Comparison of ENCODE assay signal across 1 cellular context in the genomic region with DNA sequence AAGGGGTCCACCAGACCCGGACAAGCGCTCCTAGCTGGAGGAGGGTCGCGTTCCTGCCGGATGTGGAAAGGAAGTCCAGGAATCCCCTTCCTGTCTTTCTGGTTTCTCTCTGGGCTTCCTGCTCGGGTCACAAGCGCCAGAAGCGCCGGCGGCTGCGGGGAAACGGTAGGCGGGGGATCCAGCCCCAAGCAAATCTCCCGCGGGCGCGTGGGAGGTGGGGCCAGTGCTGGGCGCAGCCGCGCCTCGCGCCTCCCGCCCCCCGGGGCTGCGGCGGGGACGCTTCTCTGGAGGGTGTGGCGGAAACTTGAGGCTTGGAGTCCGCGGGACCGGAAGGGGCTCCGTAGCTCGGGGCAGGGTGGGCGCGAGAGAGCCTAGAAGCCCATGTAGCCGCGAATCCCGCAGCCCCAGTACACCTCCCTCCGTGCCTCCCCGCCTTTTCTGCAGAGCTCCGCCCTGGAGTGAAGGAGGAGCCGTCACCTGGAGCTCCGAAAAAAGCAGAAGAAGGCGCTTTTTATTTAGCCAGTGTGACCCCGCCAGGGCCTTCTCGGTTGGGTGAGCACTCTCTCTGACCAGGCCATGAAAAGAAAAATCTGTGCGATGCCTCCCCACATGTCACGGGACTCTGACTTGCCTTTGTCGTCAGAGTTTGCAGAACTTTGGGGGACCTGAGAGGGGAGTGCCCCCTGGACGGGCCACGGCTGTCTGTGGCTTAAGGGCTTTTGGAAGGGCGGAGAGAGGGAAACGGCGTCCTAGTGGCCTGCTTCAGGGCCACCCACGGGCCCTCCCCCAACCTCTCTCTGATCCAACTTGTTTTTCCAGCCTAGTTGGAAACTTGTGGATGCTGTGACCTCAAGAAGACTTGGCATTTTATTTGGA.
TF ChIP-seq lines count a peak whose summit lies in the region.

No MANE protein-coding gene starts in this region.

TF ChIP-seq in GM12878, 131 proteins besides CTCF, POLR2A, EP300 and RAD21 (continued from another document and continues in another):
- TF ChIP-seq ZBED1 (IDR thresholded peaks at IDR 0.05; ENCODE audit: borderline replicate concordance) = peak; percentile 83
- no peak for TF ChIP-seq ZZZ3 (IDR thresholded peaks at IDR 0.05; ENCODE audit: control insufficient read depth, insufficient read length, low read depth)
- peak; percentile 29 to 35 for TF ChIP-seq IKZF2 (IDR thresholded peaks at IDR 0.05)
- TF ChIP-seq MYB (IDR thresholded peaks at IDR 0.05; ENCODE audit: borderline replicate concordance, low read depth, low read length) = no peak
- TF ChIP-seq KAT2A (conservative IDR thresholded peaks at IDR 0.05; ENCODE audit: control insufficient read depth, low read depth, low read length) = no peak
- TF ChIP-seq SIX5 (IDR thresholded peaks at IDR 0.05; ENCODE audit: low read depth, low read length, severe bottlenecking) = no peak
- TF ChIP-seq, protein P1, sequence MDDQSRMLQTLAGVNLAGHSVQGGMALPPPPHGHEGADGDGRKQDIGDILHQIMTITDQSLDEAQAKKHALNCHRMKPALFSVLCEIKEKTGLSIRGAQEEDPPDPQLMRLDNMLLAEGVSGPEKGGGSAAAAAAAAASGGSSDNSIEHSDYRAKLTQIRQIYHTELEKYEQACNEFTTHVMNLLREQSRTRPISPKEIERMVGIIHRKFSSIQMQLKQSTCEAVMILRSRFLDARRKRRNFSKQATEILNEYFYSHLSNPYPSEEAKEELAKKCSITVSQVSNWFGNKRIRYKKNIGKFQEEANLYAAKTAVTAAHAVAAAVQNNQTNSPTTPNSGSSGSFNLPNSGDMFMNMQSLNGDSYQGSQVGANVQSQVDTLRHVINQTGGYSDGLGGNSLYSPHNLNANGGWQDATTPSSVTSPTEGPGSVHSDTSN (IDR thresholded peaks at IDR 0.05; ENCODE audit: insufficient replicate concordance, low read depth, low read length) = no peak
- TF ChIP-seq WRNIP1 (IDR thresholded peaks at IDR 0.05; ENCODE audit: borderline replicate concordance, low read depth, low read length) = no peak
- TF ChIP-seq TBL1XR1 (IDR thresholded peaks at IDR 0.05; ENCODE audit: low read depth, low read length) = peak; percentile 85
- no peak for TF ChIP-seq RFX5 (IDR thresholded peaks at IDR 0.05; ENCODE audit: low read depth, low read length)
- peak; percentile 49; the same call in 1 of the 2 replicates for TF ChIP-seq LARP7 (IDR thresholded peaks at IDR 0.05)
- TF ChIP-seq MTA2 (IDR thresholded peaks at IDR 0.05; ENCODE audit: low read depth) = peak; percentile 26; the same call in 1 of the 2 replicates
- no peak for TF ChIP-seq MYC (IDR thresholded peaks at IDR 0.05; ENCODE audit: insufficient read depth, insufficient read length, insufficient replicate concordance, low read length, severe bottlenecking)
- TF ChIP-seq, protein P2, sequence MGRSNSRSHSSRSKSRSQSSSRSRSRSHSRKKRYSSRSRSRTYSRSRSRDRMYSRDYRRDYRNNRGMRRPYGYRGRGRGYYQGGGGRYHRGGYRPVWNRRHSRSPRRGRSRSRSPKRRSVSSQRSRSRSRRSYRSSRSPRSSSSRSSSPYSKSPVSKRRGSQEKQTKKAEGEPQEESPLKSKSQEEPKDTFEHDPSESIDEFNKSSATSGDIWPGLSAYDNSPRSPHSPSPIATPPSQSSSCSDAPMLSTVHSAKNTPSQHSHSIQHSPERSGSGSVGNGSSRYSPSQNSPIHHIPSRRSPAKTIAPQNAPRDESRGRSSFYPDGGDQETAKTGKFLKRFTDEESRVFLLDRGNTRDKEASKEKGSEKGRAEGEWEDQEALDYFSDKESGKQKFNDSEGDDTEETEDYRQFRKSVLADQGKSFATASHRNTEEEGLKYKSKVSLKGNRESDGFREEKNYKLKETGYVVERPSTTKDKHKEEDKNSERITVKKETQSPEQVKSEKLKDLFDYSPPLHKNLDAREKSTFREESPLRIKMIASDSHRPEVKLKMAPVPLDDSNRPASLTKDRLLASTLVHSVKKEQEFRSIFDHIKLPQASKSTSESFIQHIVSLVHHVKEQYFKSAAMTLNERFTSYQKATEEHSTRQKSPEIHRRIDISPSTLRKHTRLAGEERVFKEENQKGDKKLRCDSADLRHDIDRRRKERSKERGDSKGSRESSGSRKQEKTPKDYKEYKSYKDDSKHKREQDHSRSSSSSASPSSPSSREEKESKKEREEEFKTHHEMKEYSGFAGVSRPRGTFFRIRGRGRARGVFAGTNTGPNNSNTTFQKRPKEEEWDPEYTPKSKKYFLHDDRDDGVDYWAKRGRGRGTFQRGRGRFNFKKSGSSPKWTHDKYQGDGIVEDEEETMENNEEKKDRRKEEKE (IDR thresholded peaks at IDR 0.05) = no peak
- TF ChIP-seq, protein P3, sequence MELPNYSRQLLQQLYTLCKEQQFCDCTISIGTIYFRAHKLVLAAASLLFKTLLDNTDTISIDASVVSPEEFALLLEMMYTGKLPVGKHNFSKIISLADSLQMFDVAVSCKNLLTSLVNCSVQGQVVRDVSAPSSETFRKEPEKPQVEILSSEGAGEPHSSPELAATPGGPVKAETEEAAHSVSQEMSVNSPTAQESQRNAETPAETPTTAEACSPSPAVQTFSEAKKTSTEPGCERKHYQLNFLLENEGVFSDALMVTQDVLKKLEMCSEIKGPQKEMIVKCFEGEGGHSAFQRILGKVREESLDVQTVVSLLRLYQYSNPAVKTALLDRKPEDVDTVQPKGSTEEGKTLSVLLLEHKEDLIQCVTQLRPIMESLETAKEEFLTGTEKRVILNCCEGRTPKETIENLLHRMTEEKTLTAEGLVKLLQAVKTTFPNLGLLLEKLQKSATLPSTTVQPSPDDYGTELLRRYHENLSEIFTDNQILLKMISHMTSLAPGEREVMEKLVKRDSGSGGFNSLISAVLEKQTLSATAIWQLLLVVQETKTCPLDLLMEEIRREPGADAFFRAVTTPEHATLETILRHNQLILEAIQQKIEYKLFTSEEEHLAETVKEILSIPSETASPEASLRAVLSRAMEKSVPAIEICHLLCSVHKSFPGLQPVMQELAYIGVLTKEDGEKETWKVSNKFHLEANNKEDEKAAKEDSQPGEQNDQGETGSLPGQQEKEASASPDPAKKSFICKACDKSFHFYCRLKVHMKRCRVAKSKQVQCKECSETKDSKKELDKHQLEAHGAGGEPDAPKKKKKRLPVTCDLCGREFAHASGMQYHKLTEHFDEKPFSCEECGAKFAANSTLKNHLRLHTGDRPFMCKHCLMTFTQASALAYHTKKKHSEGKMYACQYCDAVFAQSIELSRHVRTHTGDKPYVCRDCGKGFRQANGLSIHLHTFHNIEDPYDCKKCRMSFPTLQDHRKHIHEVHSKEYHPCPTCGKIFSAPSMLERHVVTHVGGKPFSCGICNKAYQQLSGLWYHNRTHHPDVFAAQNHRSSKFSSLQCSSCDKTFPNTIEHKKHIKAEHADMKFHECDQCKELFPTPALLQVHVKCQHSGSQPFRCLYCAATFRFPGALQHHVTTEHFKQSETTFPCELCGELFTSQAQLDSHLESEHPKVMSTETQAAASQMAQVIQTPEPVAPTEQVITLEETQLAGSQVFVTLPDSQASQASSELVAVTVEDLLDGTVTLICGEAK (IDR thresholded peaks at IDR 0.05; ENCODE audit: borderline replicate concordance) = no peak
- peak; percentile 65; the same call in 1 of the 2 replicates for TF ChIP-seq TAF1 (IDR thresholded peaks at IDR 0.05; ENCODE audit: borderline replicate concordance, low read depth, low read length)
- peak; percentile 13; the same call in 1 of the 2 replicates for TF ChIP-seq BACH1 (IDR thresholded peaks at IDR 0.05; ENCODE audit: borderline replicate concordance)
- TF ChIP-seq CEBPB (IDR thresholded peaks at IDR 0.05; ENCODE audit: borderline replicate concordance in 1 of 2, low read depth in 2 of 2, low read length in 2 of 2) = no peak
- TF ChIP-seq, protein P4, sequence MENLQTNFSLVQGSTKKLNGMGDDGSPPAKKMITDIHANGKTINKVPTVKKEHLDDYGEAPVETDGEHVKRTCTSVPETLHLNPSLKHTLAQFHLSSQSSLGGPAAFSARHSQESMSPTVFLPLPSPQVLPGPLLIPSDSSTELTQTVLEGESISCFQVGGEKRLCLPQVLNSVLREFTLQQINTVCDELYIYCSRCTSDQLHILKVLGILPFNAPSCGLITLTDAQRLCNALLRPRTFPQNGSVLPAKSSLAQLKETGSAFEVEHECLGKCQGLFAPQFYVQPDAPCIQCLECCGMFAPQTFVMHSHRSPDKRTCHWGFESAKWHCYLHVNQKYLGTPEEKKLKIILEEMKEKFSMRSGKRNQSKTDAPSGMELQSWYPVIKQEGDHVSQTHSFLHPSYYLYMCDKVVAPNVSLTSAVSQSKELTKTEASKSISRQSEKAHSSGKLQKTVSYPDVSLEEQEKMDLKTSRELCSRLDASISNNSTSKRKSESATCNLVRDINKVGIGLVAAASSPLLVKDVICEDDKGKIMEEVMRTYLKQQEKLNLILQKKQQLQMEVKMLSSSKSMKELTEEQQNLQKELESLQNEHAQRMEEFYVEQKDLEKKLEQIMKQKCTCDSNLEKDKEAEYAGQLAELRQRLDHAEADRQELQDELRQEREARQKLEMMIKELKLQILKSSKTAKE (IDR thresholded peaks at IDR 0.05; ENCODE audit: low read depth, poor library complexity, severe bottlenecking) = peak; percentile 77
- TF ChIP-seq, protein P5, sequence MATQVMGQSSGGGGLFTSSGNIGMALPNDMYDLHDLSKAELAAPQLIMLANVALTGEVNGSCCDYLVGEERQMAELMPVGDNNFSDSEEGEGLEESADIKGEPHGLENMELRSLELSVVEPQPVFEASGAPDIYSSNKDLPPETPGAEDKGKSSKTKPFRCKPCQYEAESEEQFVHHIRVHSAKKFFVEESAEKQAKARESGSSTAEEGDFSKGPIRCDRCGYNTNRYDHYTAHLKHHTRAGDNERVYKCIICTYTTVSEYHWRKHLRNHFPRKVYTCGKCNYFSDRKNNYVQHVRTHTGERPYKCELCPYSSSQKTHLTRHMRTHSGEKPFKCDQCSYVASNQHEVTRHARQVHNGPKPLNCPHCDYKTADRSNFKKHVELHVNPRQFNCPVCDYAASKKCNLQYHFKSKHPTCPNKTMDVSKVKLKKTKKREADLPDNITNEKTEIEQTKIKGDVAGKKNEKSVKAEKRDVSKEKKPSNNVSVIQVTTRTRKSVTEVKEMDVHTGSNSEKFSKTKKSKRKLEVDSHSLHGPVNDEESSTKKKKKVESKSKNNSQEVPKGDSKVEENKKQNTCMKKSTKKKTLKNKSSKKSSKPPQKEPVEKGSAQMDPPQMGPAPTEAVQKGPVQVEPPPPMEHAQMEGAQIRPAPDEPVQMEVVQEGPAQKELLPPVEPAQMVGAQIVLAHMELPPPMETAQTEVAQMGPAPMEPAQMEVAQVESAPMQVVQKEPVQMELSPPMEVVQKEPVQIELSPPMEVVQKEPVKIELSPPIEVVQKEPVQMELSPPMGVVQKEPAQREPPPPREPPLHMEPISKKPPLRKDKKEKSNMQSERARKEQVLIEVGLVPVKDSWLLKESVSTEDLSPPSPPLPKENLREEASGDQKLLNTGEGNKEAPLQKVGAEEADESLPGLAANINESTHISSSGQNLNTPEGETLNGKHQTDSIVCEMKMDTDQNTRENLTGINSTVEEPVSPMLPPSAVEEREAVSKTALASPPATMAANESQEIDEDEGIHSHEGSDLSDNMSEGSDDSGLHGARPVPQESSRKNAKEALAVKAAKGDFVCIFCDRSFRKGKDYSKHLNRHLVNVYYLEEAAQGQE (IDR thresholded peaks at IDR 0.05; ENCODE audit: low read depth, low read length) = no peak
- TF ChIP-seq, protein P6, sequence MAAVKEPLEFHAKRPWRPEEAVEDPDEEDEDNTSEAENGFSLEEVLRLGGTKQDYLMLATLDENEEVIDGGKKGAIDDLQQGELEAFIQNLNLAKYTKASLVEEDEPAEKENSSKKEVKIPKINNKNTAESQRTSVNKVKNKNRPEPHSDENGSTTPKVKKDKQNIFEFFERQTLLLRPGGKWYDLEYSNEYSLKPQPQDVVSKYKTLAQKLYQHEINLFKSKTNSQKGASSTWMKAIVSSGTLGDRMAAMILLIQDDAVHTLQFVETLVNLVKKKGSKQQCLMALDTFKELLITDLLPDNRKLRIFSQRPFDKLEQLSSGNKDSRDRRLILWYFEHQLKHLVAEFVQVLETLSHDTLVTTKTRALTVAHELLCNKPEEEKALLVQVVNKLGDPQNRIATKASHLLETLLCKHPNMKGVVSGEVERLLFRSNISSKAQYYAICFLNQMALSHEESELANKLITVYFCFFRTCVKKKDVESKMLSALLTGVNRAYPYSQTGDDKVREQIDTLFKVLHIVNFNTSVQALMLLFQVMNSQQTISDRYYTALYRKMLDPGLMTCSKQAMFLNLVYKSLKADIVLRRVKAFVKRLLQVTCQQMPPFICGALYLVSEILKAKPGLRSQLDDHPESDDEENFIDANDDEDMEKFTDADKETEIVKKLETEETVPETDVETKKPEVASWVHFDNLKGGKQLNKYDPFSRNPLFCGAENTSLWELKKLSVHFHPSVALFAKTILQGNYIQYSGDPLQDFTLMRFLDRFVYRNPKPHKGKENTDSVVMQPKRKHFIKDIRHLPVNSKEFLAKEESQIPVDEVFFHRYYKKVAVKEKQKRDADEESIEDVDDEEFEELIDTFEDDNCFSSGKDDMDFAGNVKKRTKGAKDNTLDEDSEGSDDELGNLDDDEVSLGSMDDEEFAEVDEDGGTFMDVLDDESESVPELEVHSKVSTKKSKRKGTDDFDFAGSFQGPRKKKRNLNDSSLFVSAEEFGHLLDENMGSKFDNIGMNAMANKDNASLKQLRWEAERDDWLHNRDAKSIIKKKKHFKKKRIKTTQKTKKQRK (IDR thresholded peaks at IDR 0.05; ENCODE audit: low read depth, low read length) = no peak
- no peak for TF ChIP-seq JUND (IDR thresholded peaks at IDR 0.05; ENCODE audit: low read depth, low read length)
- 0 out of 2 replicates have a peak, but pooled peaks have one; percentile 37 for TF ChIP-seq MEF2A (IDR thresholded peaks at IDR 0.05; ENCODE audit: insufficient read depth, low read depth, low read length)
- TF ChIP-seq, protein P7, sequence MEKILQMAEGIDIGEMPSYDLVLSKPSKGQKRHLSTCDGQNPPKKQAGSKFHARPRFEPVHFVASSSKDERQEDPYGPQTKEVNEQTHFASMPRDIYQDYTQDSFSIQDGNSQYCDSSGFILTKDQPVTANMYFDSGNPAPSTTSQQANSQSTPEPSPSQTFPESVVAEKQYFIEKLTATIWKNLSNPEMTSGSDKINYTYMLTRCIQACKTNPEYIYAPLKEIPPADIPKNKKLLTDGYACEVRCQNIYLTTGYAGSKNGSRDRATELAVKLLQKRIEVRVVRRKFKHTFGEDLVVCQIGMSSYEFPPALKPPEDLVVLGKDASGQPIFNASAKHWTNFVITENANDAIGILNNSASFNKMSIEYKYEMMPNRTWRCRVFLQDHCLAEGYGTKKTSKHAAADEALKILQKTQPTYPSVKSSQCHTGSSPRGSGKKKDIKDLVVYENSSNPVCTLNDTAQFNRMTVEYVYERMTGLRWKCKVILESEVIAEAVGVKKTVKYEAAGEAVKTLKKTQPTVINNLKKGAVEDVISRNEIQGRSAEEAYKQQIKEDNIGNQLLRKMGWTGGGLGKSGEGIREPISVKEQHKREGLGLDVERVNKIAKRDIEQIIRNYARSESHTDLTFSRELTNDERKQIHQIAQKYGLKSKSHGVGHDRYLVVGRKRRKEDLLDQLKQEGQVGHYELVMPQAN (conservative IDR thresholded peaks at IDR 0.05) = peak; percentile 62
- TF ChIP-seq JUNB (IDR thresholded peaks at IDR 0.05) = no peak
- TF ChIP-seq, protein P8, sequence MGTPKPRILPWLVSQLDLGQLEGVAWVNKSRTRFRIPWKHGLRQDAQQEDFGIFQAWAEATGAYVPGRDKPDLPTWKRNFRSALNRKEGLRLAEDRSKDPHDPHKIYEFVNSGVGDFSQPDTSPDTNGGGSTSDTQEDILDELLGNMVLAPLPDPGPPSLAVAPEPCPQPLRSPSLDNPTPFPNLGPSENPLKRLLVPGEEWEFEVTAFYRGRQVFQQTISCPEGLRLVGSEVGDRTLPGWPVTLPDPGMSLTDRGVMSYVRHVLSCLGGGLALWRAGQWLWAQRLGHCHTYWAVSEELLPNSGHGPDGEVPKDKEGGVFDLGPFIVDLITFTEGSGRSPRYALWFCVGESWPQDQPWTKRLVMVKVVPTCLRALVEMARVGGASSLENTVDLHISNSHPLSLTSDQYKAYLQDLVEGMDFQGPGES (IDR thresholded peaks at IDR 0.05) = no peak
- no peak for TF ChIP-seq CHD1 (IDR thresholded peaks at IDR 0.05; ENCODE audit: low read depth, low read length)
- TF ChIP-seq BHLHE40 (IDR thresholded peaks at IDR 0.05; ENCODE audit: borderline replicate concordance in 1 of 2, low read depth in 2 of 2, low read length in 1 of 2) = peak; percentile 94 to 96
- TF ChIP-seq BMI1 (IDR thresholded peaks at IDR 0.05; ENCODE audit: borderline replicate concordance) = no peak
- no peak for TF ChIP-seq NFXL1 (IDR thresholded peaks at IDR 0.05; ENCODE audit: borderline replicate concordance)
